9 cellular contexts compared by ENCODE assay signal in the genomic region with DNA sequence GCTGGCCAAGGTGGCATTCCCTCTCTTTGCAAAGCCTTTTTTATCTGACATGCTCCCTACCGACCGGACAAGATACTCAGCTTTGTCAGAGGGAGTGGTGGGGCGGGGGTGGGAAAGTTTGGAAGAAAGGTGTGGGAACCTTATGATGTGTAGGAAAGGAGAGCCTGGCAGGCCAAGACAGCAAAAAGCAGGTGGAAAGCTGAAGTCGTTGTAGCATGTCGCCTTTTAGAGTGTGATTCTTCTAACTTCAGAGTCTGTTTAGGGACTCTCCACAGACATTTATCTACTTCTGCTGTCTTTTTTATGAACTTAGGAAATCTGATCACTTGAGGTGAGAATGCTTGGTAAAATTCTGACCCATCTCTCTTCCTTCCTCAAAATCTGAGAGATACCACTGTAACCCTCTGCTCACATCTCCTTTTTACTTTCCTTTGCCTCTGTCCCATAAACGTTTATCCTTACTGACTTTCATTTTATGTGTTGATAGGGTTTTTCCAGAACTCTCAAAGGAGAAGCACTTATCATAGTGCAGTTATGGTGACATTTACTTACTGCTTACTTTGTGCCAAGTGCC. TPM values are rescaled to one million over a fixed set of nuclear protein-coding genes. Genes with fewer than 3 reads are reported as not detected.
DNase-seq lines count a peak whose midpoint lies in the region; ATAC-seq and TF ChIP-seq lines count a peak whose summit lies in the region.
"Had no signal": no experiment of that assay in that cellular context is flagged by ENCODE, and none has a peak within 500 bp of the region (broad histone marks: within the 10 kb centered on the region; RNA-seq: fewer than 3 reads in every experiment).

No MANE protein-coding gene starts in this region.

- no peak overlapping the region for H3K9ac ChIP-seq in mammary epithelial cell (ENCODE audit: insufficient read depth, low read length)

- H3K36me3 ChIP-seq in mammary epithelial cell (ENCODE audit: insufficient read depth, low read length) (no peaks in the 10 kb centered on the region), tibial nerve (no peaks in the 10 kb centered on the region)

- in situ Hi-C loops in mammary epithelial cell (cut with MboI; ENCODE audit: low sequenced_read_pairs in 2 of 2), result no loop called here
- in situ Hi-C loops in GM13976 (cut with MboI; ENCODE audit: low sequenced_read_pairs, unreplicated experiment), result no loop called here

- TF ChIP-seq CTCF in mammary epithelial cell (conservative IDR thresholded peaks at IDR 0.05 in 1 of 2, IDR thresholded peaks at IDR 0.05 in 1 of 2; ENCODE audit: extremely low read depth in 1 of 2, insufficient read depth in 1 of 2, low read depth in 1 of 2, low read length in 2 of 2), result no peak
- no peak for TF ChIP-seq CTCF in GM13976 (IDR thresholded peaks at IDR 0.05; ENCODE audit: borderline replicate concordance, control extremely low read depth, extremely low read depth, insufficient read depth, missing control alignments)
- no peak for TF ChIP-seq CTCF in tibial nerve (IDR thresholded peaks at IDR 0.05)

- ATAC-seq in GM19463 (IDR thresholded peaks at IDR 0.05; ENCODE audit: unreplicated experiment) (peak; percentile 33), HG03342 (IDR thresholded peaks at IDR 0.05; ENCODE audit: unreplicated experiment) (peak; percentile 47), SK-N-SH treated with all-trans-retinoic acid at 6 μM for 48 hours (no peak)

- dilution Hi-C loops in mammary epithelial cell (cut with HindIII; ENCODE audit: low sequenced_read_pairs), result no loop called here

- H3K4me1 ChIP-seq in mammary epithelial cell (ENCODE audit: insufficient read depth, low read length), result peaks cover 15% of the 10 kb centered on the region
- peaks cover 0 to 9% (median 3%) of the 10 kb centered on the region in 4 donors for H3K4me1 ChIP-seq in tibial nerve

- BruUV-seq in mammary epithelial cell (replicated peaks; lab: Mats Ljungman, UMichigan), result no TSS peak

- no peaks in the 10 kb centered on the region for H3K27me3 ChIP-seq in mammary epithelial cell (ENCODE audit: insufficient read depth, low read length)
- H3K27me3 ChIP-seq in tibial nerve, result no peaks in the 10 kb centered on the region
- H3K27me3 ChIP-seq: dorsolateral prefrontal cortex had no signal

- 39% methylated on average over 5 of the region's 6 CpGs for WGBS in mammary epithelial cell (ENCODE audit: low coverage, missing lambda C conversion rate)
- 64 to 70% methylated on average over 6 of the region's 6 CpGs for WGBS in tibial nerve, 2 donors

- no peak overlapping the region for H3K27ac ChIP-seq in mammary epithelial cell (ENCODE audit: insufficient read depth, low read depth, low read length)
- H3K27ac ChIP-seq in tibial nerve, result no peak overlapping the region
- H3K27ac ChIP-seq: dorsolateral prefrontal cortex had no signal

- H4K20me1 ChIP-seq in mammary epithelial cell (ENCODE audit: insufficient read depth, low read length), result no peaks in the 10 kb centered on the region

- DNase-seq in AML-193 (lab: John Stamatoyannopoulos, UW) (peak; percentile 22 to 37), mammary epithelial cell (no peak), GM13976 (ENCODE audit: low spot score) (no peak), tibial nerve (ENCODE audit: low spot score in 2 of 2) (no peak), A172 (ENCODE audit: low spot score) (no peak)
- DNase-seq: dorsolateral prefrontal cortex had no signal

- intact Hi-C loops in mammary epithelial cell (cut with micrococcal nuclease), result no loop called here

- no peak for TF ChIP-seq EP300 in tibial nerve (IDR thresholded peaks at IDR 0.05)

- no peaks in the 10 kb centered on the region for H3K9me3 ChIP-seq in mammary epithelial cell (replicated peaks; ENCODE audit: insufficient read depth, low read length)
- H3K9me3 ChIP-seq in tibial nerve, result no peaks in the 10 kb centered on the region

- CTCF ChIA-PET in mammary epithelial cell (lab: Charles Lee; ENCODE audit: low non-redundant PET), result no interaction called here

- no peak for TF ChIP-seq POLR2A in tibial nerve (IDR thresholded peaks at IDR 0.05)

- H2AFZ ChIP-seq in mammary epithelial cell (ENCODE audit: low read depth, low read length), result peak overlapping the region; percentile 28

- H3K4me2 ChIP-seq in mammary epithelial cell (ENCODE audit: insufficient read depth, low read depth, low read length), result peak overlapping the region; percentile 14

- peaks cover 76% of the 10 kb centered on the region for H3K79me2 ChIP-seq in mammary epithelial cell (ENCODE audit: insufficient read depth, low read length)

- H3K4me3 ChIP-seq in mammary epithelial cell (replicated peaks in 1 of 3; ENCODE audit: insufficient read depth in 1 of 3, low read depth in 2 of 3, low read length in 3 of 3) (no peak overlapping the region), tibial nerve (no peak overlapping the region)
- H3K4me3 ChIP-seq: dorsolateral prefrontal cortex had no signal

TF ChIP-seq in SK-N-SH treated with all-trans-retinoic acid at 6 μM for 48 hours, 23 proteins besides CTCF, POLR2A, EP300 and RAD21:
- TF ChIP-seq, protein P1, sequence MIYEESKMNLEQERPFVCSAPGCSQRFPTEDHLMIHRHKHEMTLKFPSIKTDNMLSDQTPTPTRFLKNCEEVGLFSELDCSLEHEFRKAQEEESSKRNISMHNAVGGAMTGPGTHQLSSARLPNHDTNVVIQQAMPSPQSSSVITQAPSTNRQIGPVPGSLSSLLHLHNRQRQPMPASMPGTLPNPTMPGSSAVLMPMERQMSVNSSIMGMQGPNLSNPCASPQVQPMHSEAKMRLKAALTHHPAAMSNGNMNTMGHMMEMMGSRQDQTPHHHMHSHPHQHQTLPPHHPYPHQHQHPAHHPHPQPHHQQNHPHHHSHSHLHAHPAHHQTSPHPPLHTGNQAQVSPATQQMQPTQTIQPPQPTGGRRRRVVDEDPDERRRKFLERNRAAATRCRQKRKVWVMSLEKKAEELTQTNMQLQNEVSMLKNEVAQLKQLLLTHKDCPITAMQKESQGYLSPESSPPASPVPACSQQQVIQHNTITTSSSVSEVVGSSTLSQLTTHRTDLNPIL (CRISPR knock-in tag; IDR thresholded peaks at IDR 0.05; ENCODE audit: low read depth), result no peak
- no peak for TF ChIP-seq ZNF565 (CRISPR knock-in tag; conservative IDR thresholded peaks at IDR 0.05; ENCODE audit: low read depth)
- TF ChIP-seq TCF4 (CRISPR knock-in tag; IDR thresholded peaks at IDR 0.05; ENCODE audit: borderline replicate concordance), result no peak
- TF ChIP-seq, protein P2, sequence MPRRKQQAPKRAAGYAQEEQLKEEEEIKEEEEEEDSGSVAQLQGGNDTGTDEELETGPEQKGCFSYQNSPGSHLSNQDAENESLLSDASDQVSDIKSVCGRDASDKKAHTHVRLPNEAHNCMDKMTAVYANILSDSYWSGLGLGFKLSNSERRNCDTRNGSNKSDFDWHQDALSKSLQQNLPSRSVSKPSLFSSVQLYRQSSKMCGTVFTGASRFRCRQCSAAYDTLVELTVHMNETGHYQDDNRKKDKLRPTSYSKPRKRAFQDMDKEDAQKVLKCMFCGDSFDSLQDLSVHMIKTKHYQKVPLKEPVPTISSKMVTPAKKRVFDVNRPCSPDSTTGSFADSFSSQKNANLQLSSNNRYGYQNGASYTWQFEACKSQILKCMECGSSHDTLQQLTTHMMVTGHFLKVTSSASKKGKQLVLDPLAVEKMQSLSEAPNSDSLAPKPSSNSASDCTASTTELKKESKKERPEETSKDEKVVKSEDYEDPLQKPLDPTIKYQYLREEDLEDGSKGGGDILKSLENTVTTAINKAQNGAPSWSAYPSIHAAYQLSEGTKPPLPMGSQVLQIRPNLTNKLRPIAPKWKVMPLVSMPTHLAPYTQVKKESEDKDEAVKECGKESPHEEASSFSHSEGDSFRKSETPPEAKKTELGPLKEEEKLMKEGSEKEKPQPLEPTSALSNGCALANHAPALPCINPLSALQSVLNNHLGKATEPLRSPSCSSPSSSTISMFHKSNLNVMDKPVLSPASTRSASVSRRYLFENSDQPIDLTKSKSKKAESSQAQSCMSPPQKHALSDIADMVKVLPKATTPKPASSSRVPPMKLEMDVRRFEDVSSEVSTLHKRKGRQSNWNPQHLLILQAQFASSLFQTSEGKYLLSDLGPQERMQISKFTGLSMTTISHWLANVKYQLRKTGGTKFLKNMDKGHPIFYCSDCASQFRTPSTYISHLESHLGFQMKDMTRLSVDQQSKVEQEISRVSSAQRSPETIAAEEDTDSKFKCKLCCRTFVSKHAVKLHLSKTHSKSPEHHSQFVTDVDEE (CRISPR knock-in tag; IDR thresholded peaks at IDR 0.05), result no peak
- TF ChIP-seq BACH2 (CRISPR knock-in tag; IDR thresholded peaks at IDR 0.05; ENCODE audit: borderline replicate concordance), result no peak
- no peak for TF ChIP-seq ESRRG (CRISPR knock-in tag; IDR thresholded peaks at IDR 0.05)
- no peak for TF ChIP-seq ZNF8 (CRISPR knock-in tag; IDR thresholded peaks at IDR 0.05)
- no peak for TF ChIP-seq SNAI2 (CRISPR knock-in tag; IDR thresholded peaks at IDR 0.05)

RNA-seq across cellular contexts. Expression of a gene that starts 8.2 kb away (rescaled TPM):
- 10 to 100 TPM; 36.2 to 40.1 TPM for total RNA-seq in mammary epithelial cell
- 7.0 TPM for polyA plus RNA-seq in mammary epithelial cell
- polyA minus RNA-seq in mammary epithelial cell, result 12.6 TPM
- total RNA-seq in tibial nerve, result 100 to 1,000 TPM in 1 of 4 donors, 10 to 100 TPM in 3; 84.5 to 124 (median 88.8) TPM
- total RNA-seq in A172 (2014; rRNA removed; shearing (Covaris generic)), result 28.1 and 28.5 TPM in 2 replicates

RNA-seq across cellular contexts. Expression of a gene that starts 25.2 kb away (rescaled TPM):
- 10 to 100 TPM; 14.3 to 40.0 TPM for total RNA-seq in mammary epithelial cell
- polyA plus RNA-seq in mammary epithelial cell, result 18.2 TPM
- 14.3 TPM for polyA minus RNA-seq in mammary epithelial cell
- total RNA-seq in tibial nerve, result 10 to 100 TPM; 14.3 to 19.4 (median 17.0) TPM
- total RNA-seq in A172 (2014; rRNA removed; shearing (Covaris generic)), result 15.6 and 16.4 TPM in 2 replicates

RNA-seq across cellular contexts. Expression of a gene that starts 47.2 kb away (rescaled TPM):
- total RNA-seq in mammary epithelial cell (under 1 TPM in 1 of 2 donors, not detected in 1; 0.33 TPM), tibial nerve (10 to 100 TPM in 1 of 4 donors, 1 to 10 TPM in 3; 3.1 to 17.4 (median 4.8) TPM)
- polyA plus RNA-seq in mammary epithelial cell, result not detected
- not detected for polyA minus RNA-seq in mammary epithelial cell
- total RNA-seq in A172 (2014; rRNA removed; shearing (Covaris generic)), result not detected in 2 replicates

Comparison
In these comparisons a context has a peak if more than half of its experiments do, and no peak if none do; other contexts are left out.
1. DNase-seq: peak in AML-193 (2 of 2); none in mammary epithelial cell (single experiment), GM13976 (single experiment), tibial nerve (0 of 2) and A172 (single experiment).